37 cellular contexts compared by ENCODE assay signal in the genomic region with DNA sequence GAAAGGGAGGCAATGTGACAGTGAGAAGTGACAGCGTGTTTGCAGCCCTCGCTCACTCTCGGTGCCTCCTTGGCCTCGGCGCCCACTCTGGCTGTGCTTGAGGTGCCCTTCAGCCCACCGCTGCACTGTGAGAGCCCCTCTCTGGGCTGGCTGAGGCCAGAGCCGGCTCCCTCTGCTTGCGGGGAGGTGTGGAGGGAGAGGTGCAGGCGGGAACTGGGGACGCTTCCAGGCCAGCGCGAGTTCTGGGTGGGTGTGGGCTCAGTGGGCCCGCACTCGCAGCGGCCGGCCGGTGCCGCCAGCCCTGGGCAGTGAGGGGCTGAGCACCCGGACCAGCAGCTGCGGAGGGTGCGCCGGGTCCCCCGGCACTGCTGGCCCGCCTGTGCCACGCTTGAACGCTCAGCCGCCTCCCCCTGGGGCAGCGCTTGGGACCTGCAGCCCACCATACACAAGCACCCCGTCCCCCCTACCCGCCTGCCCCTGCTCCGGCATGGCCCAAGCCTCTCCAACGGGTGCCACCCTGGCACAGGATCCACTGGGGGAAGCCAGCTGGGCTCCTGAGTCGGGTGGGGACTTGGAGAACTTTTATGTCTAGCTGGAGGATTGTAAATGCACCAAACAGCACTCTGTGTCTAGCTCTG.
"Had no signal": no experiment of that assay in that cellular context is flagged by ENCODE, and none has a peak within 500 bp of the region (broad histone marks: within the 10 kb centered on the region; RNA-seq: fewer than 3 reads in every experiment).

No MANE protein-coding gene starts in this region.

- H3K4me1 Mint-ChIP-seq: activated B cell treated with CpG ODN at 0.5 μM for 24 hours; activated CD4-positive, alpha-beta T cell treated with anti-CD3 and anti-CD28 coated beads, Interleukin-2, amount 10 ng/mL, durations not matched to agents 24 days and 14 days; activated naive CD8-positive, alpha-beta T cell treated with anti-CD3 and anti-CD28 coated beads for 36 hours; activated T-helper 17 cell treated with anti-CD3 and anti-CD28 coated beads, Interleukin-2, amount 50 U/mL, for 72 hours had no signal

- H3K27me3 ChIP-seq: adrenal gland, body of pancreas, brain microvascular endothelial cell, breast epithelium had no signal

- H3K9me3 ChIP-seq: adrenal gland, body of pancreas had no signal

- H3K4me3 Mint-ChIP-seq: activated B cell treated with CpG ODN at 0.5 μM for 24 hours; activated CD4-positive, alpha-beta memory T cell treated with anti-CD3 and anti-CD28 coated beads for 36 hours; activated CD4-positive, alpha-beta T cell treated with anti-CD3 and anti-CD28 coated beads, Interleukin-2, amount 10 ng/mL, durations not matched to agents 24 days and 14 days; activated CD8-positive, alpha-beta T cell treated with anti-CD3 and anti-CD28 coated beads for 36 hours; activated naive CD4-positive, alpha-beta T cell treated with anti-CD3 and anti-CD28 coated beads for 36 hours; activated naive CD8-positive, alpha-beta T cell treated with anti-CD3 and anti-CD28 coated beads for 36 hours; activated T-cell treated with anti-CD3 and anti-CD28 coated beads, Interleukin-2, amount 50 U/mL, for 4 hours; activated T-cell treated with anti-CD3 and anti-CD28 coated beads, Interleukin-2, amount 50 U/mL, for 72 hours; activated T-helper 1 cell treated with anti-CD3 and anti-CD28 coated beads, Interleukin-12 subunit alpha, Interleukin-12 subunit beta, Interleukin-2, Interleukin-4 antibody, amounts not matched to agents 30 ng/mL and 10 ng/mL and 1 ng/mL, durations not matched to agents 14 hours and 24 hours and 36 hours; activated T-helper 17 cell treated with anti-CD3 and anti-CD28 coated beads, Interleukin-2, amount 50 U/mL, for 72 hours; T-helper 1 cell treated with Interleukin-12 subunit alpha and Interleukin-12 subunit beta and Interleukin-4 antibody, amounts not matched to agents 30 μg/mL and 1 μg/mL, for 36 hours; T-helper 2 cell treated with Interferon-gamma antibody and Interleukin-4, amounts not matched to agents 5 μg/mL and 100 μg/mL, for 36 hours had no signal

- H3K36me3 ChIP-seq: adrenal gland, brain microvascular endothelial cell, breast epithelium had no signal

- H3K27ac Mint-ChIP-seq: activated B cell treated with CpG ODN at 0.5 μM for 24 hours; activated CD4-positive, alpha-beta memory T cell treated with anti-CD3 and anti-CD28 coated beads for 36 hours; activated CD4-positive, alpha-beta T cell treated with anti-CD3 and anti-CD28 coated beads, Interleukin-2, amount 10 ng/mL, durations not matched to agents 24 days and 14 days; activated CD8-positive, alpha-beta T cell treated with anti-CD3 and anti-CD28 coated beads for 36 hours; activated naive CD4-positive, alpha-beta T cell treated with anti-CD3 and anti-CD28 coated beads for 36 hours; activated naive CD4-positive, alpha-beta T cell treated with anti-CD3 and anti-CD28 coated beads, Interleukin-2, amount 50 U/mL, for 72 hours; activated naive CD8-positive, alpha-beta T cell treated with anti-CD3 and anti-CD28 coated beads for 36 hours; activated T-cell treated with anti-CD3 and anti-CD28 coated beads, Interleukin-2, amount 50 U/mL, for 72 hours; activated T-helper 1 cell treated with anti-CD3 and anti-CD28 coated beads, Interleukin-12 subunit alpha, Interleukin-12 subunit beta, Interleukin-2, Interleukin-4 antibody, amounts not matched to agents 30 ng/mL and 10 ng/mL and 1 ng/mL, durations not matched to agents 14 hours and 24 hours and 36 hours; activated T-helper 17 cell treated with anti-CD3 and anti-CD28 coated beads, Interleukin-2, amount 50 U/mL, for 72 hours; T-helper 1 cell treated with Interleukin-12 subunit alpha and Interleukin-12 subunit beta and Interleukin-4 antibody, amounts not matched to agents 30 μg/mL and 1 μg/mL, for 36 hours; T-helper 2 cell treated with Interferon-gamma antibody and Interleukin-4, amounts not matched to agents 5 μg/mL and 100 μg/mL, for 36 hours had no signal

- H3K36me3 Mint-ChIP-seq: activated CD4-positive, alpha-beta memory T cell treated with anti-CD3 and anti-CD28 coated beads for 36 hours; activated naive CD8-positive, alpha-beta T cell treated with anti-CD3 and anti-CD28 coated beads for 36 hours had no signal

- H3K27me3 Mint-ChIP-seq: activated B cell treated with CpG ODN at 0.5 μM for 24 hours; activated CD4-positive, alpha-beta memory T cell treated with anti-CD3 and anti-CD28 coated beads for 36 hours; activated CD4-positive, alpha-beta T cell treated with anti-CD3 and anti-CD28 coated beads, Interleukin-2, amount 10 ng/mL, durations not matched to agents 24 days and 14 days; activated CD8-positive, alpha-beta T cell treated with anti-CD3 and anti-CD28 coated beads for 36 hours; activated naive CD8-positive, alpha-beta T cell treated with anti-CD3 and anti-CD28 coated beads for 36 hours; activated T-helper 17 cell treated with anti-CD3 and anti-CD28 coated beads, Interleukin-2, amount 50 U/mL, for 72 hours had no signal

- H3K4me1 ChIP-seq: adrenal gland, body of pancreas, breast epithelium had no signal

- H3K4me3 ChIP-seq: adrenal gland, body of pancreas, breast epithelium had no signal

- DNase-seq: activated B cell treated with CpG ODN at 0.5 μM for 24 hours; activated CD4-positive, alpha-beta memory T cell treated with anti-CD3 and anti-CD28 coated beads for 36 hours; activated CD4-positive, alpha-beta T cell treated with anti-CD3 and anti-CD28 coated beads for 4 hours; activated CD4-positive, alpha-beta T cell treated with anti-CD3 and anti-CD28 coated beads, Interleukin-2, amount 10 ng/mL, durations not matched to agents 24 days and 14 days; activated CD4-positive, alpha-beta T cell treated with anti-CD3 and anti-CD28 coated beads, Interleukin-2, amount 50 U/mL, for 1 hour; activated CD4-positive, alpha-beta T cell treated with anti-CD3 and anti-CD28 coated beads, Interleukin-2, amount 50 U/mL, for 4 hours; activated CD4-positive, CD25-positive, alpha-beta regulatory T cell treated with anti-CD3 and anti-CD28 coated beads, Interleukin-2, amount 50 U/mL, for 72 hours; activated CD8-positive, alpha-beta memory T cell treated with anti-CD3 and anti-CD28 coated beads, Interleukin-2, amount 50 U/mL, for 4 hours; activated CD8-positive, alpha-beta T cell treated with anti-CD3 and anti-CD28 coated beads for 36 hours; activated effector memory CD4-positive, alpha-beta T cell treated with anti-CD3 and anti-CD28 coated beads, Interleukin-2, amount 50 U/mL, for 16 hours; activated gamma-delta T cell treated with Interleukin-2 at 50 U/mL for 16 hours; activated naive CD4-positive, alpha-beta T cell; activated naive CD4-positive, alpha-beta T cell treated with anti-CD3 and anti-CD28 coated beads for 36 hours; activated naive CD4-positive, alpha-beta T cell treated with anti-CD3 and anti-CD28 coated beads, Interleukin-2, amount 50 U/mL, for 16 hours; activated naive CD8-positive, alpha-beta T cell treated with anti-CD3 and anti-CD28 coated beads for 36 hours; activated T-cell treated with anti-CD3 and anti-CD28 coated beads for 4 hours; activated T-cell treated with anti-CD3 and anti-CD28 coated beads, Interleukin-2, amount 50 U/mL, for 1 hour; activated T-cell treated with anti-CD3 and anti-CD28 coated beads, Interleukin-2, amount 50 U/mL, for 4 hours; activated T-cell treated with anti-CD3 and anti-CD28 coated beads, Interleukin-2, amount 50 U/mL, for 72 hours; adrenal gland; amniotic stem cell; aorta; body of pancreas; brain microvascular endothelial cell; central memory CD4-positive, alpha-beta T cell; T-helper 1 cell; T-helper 2 cell; T-helper 9 cell had no signal

- H3K9me3 Mint-ChIP-seq: activated CD4-positive, alpha-beta T cell treated with anti-CD3 and anti-CD28 coated beads, Interleukin-2, amount 10 ng/mL, durations not matched to agents 24 days and 14 days; activated T-helper 1 cell treated with anti-CD3 and anti-CD28 coated beads, Interleukin-12 subunit alpha, Interleukin-12 subunit beta, Interleukin-2, Interleukin-4 antibody, amounts not matched to agents 30 ng/mL and 10 ng/mL and 1 ng/mL, durations not matched to agents 14 hours and 24 hours and 36 hours; T-helper 2 cell treated with Interferon-gamma antibody and Interleukin-4, amounts not matched to agents 5 μg/mL and 100 μg/mL, for 36 hours had no signal

- FAIRE-seq: astrocyte, TTC549 had no signal

- H3K27ac ChIP-seq: adrenal gland, body of pancreas, brain microvascular endothelial cell, breast epithelium, VCaP had no signal

- ATAC-seq: activated CD8-positive, alpha-beta T cell treated with anti-CD3 and anti-CD28 coated beads for 36 hours; activated naive CD4-positive, alpha-beta T cell treated with anti-CD3 and anti-CD28 coated beads, Interleukin-2, amount 50 U/mL, for 72 hours; activated T-cell treated with anti-CD3 and anti-CD28 coated beads, Interleukin-2, amount 50 U/mL, for 4 hours; activated T-cell treated with anti-CD3 and anti-CD28 coated beads, Interleukin-2, amount 50 U/mL, for 72 hours; activated T-helper 17 cell treated with anti-CD3 and anti-CD28 coated beads, Interleukin-2, amount 50 U/mL, for 72 hours; body of pancreas had no signal
